Comparison of ENCODE assay signal across 8 cellular contexts in genomic region chr17:9566739-9567138, GRCh38. TPM values are rescaled to one million over a fixed set of nuclear protein-coding genes. Genes with fewer than 3 reads are reported as not detected.
"Had no signal": no experiment of that assay in that cellular context is flagged by ENCODE, and none has a peak within 500 bp of the region (broad histone marks: within the 10 kb centered on the region; RNA-seq: fewer than 3 reads in every experiment).

No MANE protein-coding gene starts in this region.

RNA-seq across cellular contexts. Expression of gene CFAP52, which starts 9.7 kb away (rescaled TPM):
- total RNA-seq: HepG2, HT1080, IMR-90, PC-9, Peyer's patch, Right ventricle myocardium inferior, RPMI7951, SJCRH30 had no signal
- polyA plus RNA-seq: HepG2 had no signal
